10 cellular contexts compared by ENCODE assay signal in the genomic region with DNA sequence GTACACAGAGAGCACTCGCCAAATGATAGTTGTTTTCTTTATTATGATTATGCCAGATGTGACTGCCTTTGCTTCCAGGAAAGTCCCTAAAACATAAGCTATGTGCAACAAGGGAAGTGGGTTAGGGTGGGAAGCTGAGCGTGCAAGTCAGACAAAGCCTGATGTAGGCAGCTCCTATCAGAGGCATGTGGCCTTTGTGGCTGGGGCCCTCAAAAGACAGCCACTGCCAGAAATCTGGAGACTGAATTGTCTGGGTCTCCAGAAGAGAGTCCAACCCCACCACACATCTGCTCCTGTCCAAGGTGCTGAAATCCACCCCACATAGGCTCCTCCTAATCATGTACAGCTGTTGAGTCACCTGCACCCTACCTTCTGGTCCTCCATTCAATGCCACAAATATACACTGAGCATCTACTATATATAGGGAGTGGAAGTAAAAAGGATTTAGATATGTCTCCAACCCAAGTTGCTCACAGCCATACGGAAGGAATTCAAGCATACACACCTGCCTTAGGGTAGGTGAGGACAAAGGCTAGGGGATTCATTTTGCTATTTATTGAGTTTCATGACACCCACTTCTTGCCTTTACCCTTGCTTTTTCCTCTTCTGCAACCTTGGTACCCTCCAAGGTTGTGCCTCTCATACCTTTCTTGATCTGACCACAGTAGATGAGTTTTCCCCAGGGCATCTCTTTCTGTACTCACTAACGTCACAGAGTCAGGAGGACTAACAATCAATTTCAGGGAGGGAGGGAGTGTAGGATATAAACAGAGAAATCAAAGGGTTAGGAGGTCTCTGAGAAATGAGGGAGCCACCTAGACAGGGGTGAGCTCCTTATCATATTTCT. TPM values are rescaled to one million over a fixed set of nuclear protein-coding genes. Genes with fewer than 3 reads are reported as not detected.
A peak's percentile ranks its signal among the peaks of the same experiment; 100 is the strongest.
DNase-seq lines count a peak whose midpoint lies in the region; ATAC-seq and TF ChIP-seq lines count a peak whose summit lies in the region.
"Had no signal": no experiment of that assay in that cellular context is flagged by ENCODE, and none has a peak within 500 bp of the region (broad histone marks: within the 10 kb centered on the region; RNA-seq: fewer than 3 reads in every experiment).

No MANE protein-coding gene starts in this region.

- no peak for TF ChIP-seq CTCF in cardiac fibroblast (IDR thresholded peaks at IDR 0.05; ENCODE audit: low read depth, low read length)

- no peak overlapping the region for H3K4me3 Mint-ChIP-seq in natural killer cell treated with Interleukin-12 subunit alpha and Interleukin-12 subunit beta and Interleukin-15 and Interleukin-18, amount 100 ng/mL, for 72 hours

- H3K36me3 Mint-ChIP-seq in natural killer cell treated with Interleukin-12 subunit alpha and Interleukin-12 subunit beta and Interleukin-15 and Interleukin-18, amount 100 ng/mL, for 72 hours, result no peaks in the 10 kb centered on the region

- H3K27ac Mint-ChIP-seq in natural killer cell treated with Interleukin-12 subunit alpha and Interleukin-12 subunit beta and Interleukin-15 and Interleukin-18, amount 100 ng/mL, for 72 hours, result no peak overlapping the region

- no peak overlapping the region for H3K4me3 ChIP-seq in cardiac fibroblast (replicated peaks in 1 of 2; ENCODE audit: low read depth in 2 of 2, low read length in 2 of 2)
- H3K4me3 ChIP-seq: body of pancreas had no signal

- peaks cover 0 to 8% of the 10 kb centered on the region in 2 donors for H3K4me1 Mint-ChIP-seq in natural killer cell treated with Interleukin-12 subunit alpha and Interleukin-12 subunit beta and Interleukin-15 and Interleukin-18, amount 100 ng/mL, for 72 hours (ENCODE audit: low read depth in 2 of 2)

- peaks cover 13 to 15% of the 10 kb centered on the region in 2 donors for H3K27me3 Mint-ChIP-seq in natural killer cell treated with Interleukin-12 subunit alpha and Interleukin-12 subunit beta and Interleukin-15 and Interleukin-18, amount 100 ng/mL, for 72 hours

- no peaks in the 10 kb centered on the region for H3K9me3 Mint-ChIP-seq in natural killer cell treated with Interleukin-12 subunit alpha and Interleukin-12 subunit beta and Interleukin-15 and Interleukin-18, amount 100 ng/mL, for 72 hours

- peak; percentile 54 to 62 for ATAC-seq in natural killer cell treated with Interleukin-12 subunit alpha and Interleukin-12 subunit beta and Interleukin-15 and Interleukin-18, amount 100 ng/mL, for 72 hours
- ATAC-seq: body of pancreas had no signal

- DNase-seq in SIG-M5 treated with dmso at 0.1 percent for 504 hours (lab: John Stamatoyannopoulos, UW; ENCODE audit: unreplicated experiment) (peak; percentile 8), SIG-M5 (lab: John Stamatoyannopoulos, UW) (no peak), NCI-H460 (ENCODE audit: extremely low read depth, low read depth) (peak; percentile 13), cardiac fibroblast (ENCODE audit: low read depth in 2 of 2) (peak; percentile 25 to 34), NCI-H774 (lab: John Stamatoyannopoulos, UW) (no peak), hippocampal formation (lab: John Stamatoyannopoulos, UW) (no peak), NCI-H226 (no peak)
- no peak for DNase-seq in natural killer cell treated with Interleukin-12 subunit alpha and Interleukin-12 subunit beta and Interleukin-15 and Interleukin-18, amount 100 ng/mL, for 72 hours (ENCODE audit: low spot score)
- DNase-seq: glutamatergic neuron had no signal

RNA-seq across cellular contexts. Expression of a gene that starts 12.4 kb away (rescaled TPM):
- total RNA-seq in NCI-H460 (2014; rRNA removed; shearing (Covaris generic)), result not detected in 2 replicates
- not detected in 2 replicates for polyA plus RNA-seq in NCI-H460 (2014; cell fraction: nucleus; rRNA removed)
- not detected for total RNA-seq in natural killer cell treated with Interleukin-12 subunit alpha and Interleukin-12 subunit beta and Interleukin-15 and Interleukin-18, amount 100 ng/mL, for 72 hours
- total RNA-seq: body of pancreas had no signal

RNA-seq across cellular contexts. Expression of a gene that starts 33.9 kb away (rescaled TPM):
- total RNA-seq in NCI-H460 (2014; rRNA removed; shearing (Covaris generic)), result 36.0 and 41.9 TPM in 2 replicates
- polyA plus RNA-seq in NCI-H460 (2014; cell fraction: nucleus; rRNA removed), result 65.2 and 68.5 TPM in 2 replicates
- 10 to 100 TPM; 58.7 to 67.4 TPM for total RNA-seq in natural killer cell treated with Interleukin-12 subunit alpha and Interleukin-12 subunit beta and Interleukin-15 and Interleukin-18, amount 100 ng/mL, for 72 hours

RNA-seq across cellular contexts. Expression of a gene that starts 46.1 kb away (rescaled TPM):
- 2.6 and 2.9 TPM in 2 replicates for total RNA-seq in NCI-H460 (2014; rRNA removed; shearing (Covaris generic))
- 5.5 and 6.9 TPM in 2 replicates for polyA plus RNA-seq in NCI-H460 (2014; cell fraction: nucleus; rRNA removed)
- total RNA-seq in natural killer cell treated with Interleukin-12 subunit alpha and Interleukin-12 subunit beta and Interleukin-15 and Interleukin-18, amount 100 ng/mL, for 72 hours, result not detected

Comparison
In these comparisons a context has a peak if more than half of its experiments do, and no peak if none do; other contexts are left out.
1. DNase-seq: peak in SIG-M5 treated with dmso at 0.1 percent for 504 hours (single experiment), NCI-H460 (single experiment) and cardiac fibroblast (2 of 2); none in SIG-M5 (single experiment), natural killer cell treated with Interleukin-12 subunit alpha and Interleukin-12 subunit beta and Interleukin-15 and Interleukin-18, amount 100 ng/mL, for 72 hours (single experiment), NCI-H774 (single experiment), hippocampal formation (0 of 2) and NCI-H226 (single experiment).